ENCODE assay signal across 8 cellular contexts in genomic region chr4:10164877-10165283, GRCh38. TPM values are rescaled to one million over a fixed set of nuclear protein-coding genes. Genes with fewer than 3 reads are reported as not detected.
DNase-seq lines count a peak whose midpoint lies in the region; ATAC-seq and TF ChIP-seq lines count a peak whose summit lies in the region.
"Had no signal": no experiment of that assay in that cellular context is flagged by ENCODE, and none has a peak within 500 bp of the region (broad histone marks: within the 10 kb centered on the region; RNA-seq: fewer than 3 reads in every experiment).

No MANE protein-coding gene starts in this region.

- DNase-seq in ELR (ENCODE audit: low read depth) (peak; percentile 55), KBM-7 (peak; percentile 64), amniotic stem cell (lab: John Stamatoyannopoulos, UW) (peak; percentile 7), iPS-NIHi7 (ENCODE audit: extremely low spot score) (peak; percentile 75), type B pancreatic cell (ENCODE audit: extremely low spot score, unreplicated experiment) (no peak)
- DNase-seq: activated B cell treated with CpG ODN at 0.5 μM for 24 hours had no signal

- no peak overlapping the region for H3K4me3 Mint-ChIP-seq in type B pancreatic cell
- H3K4me3 Mint-ChIP-seq: activated B cell treated with CpG ODN at 0.5 μM for 24 hours had no signal

- in situ Hi-C loops in KBM-7 (cut with MboI; ENCODE audit: low pct_unique_long_range_greater_than_20kb, low sequenced_read_pairs): loop anchor here (10.0 to 25.0 kb wide), 2 partner anchors 240 to 372 kb away; no protein-coding TSS in a partner anchor

- no peaks in the 10 kb centered on the region for H3K4me1 Mint-ChIP-seq in type B pancreatic cell (ENCODE audit: unreplicated experiment)
- H3K4me1 Mint-ChIP-seq: activated B cell treated with CpG ODN at 0.5 μM for 24 hours had no signal

- no peaks in the 10 kb centered on the region for H3K9me3 Mint-ChIP-seq in type B pancreatic cell
- H3K9me3 Mint-ChIP-seq: activated B cell treated with CpG ODN at 0.5 μM for 24 hours had no signal

- H3K27ac Mint-ChIP-seq in type B pancreatic cell: no peak overlapping the region
- H3K27ac Mint-ChIP-seq: activated B cell treated with CpG ODN at 0.5 μM for 24 hours had no signal

- TF ChIP-seq CTCF in type B pancreatic cell (conservative IDR thresholded peaks at IDR 0.05): peak; percentile 79

- ATAC-seq in HG03378 (IDR thresholded peaks at IDR 0.05; ENCODE audit: unreplicated experiment) (no peak), GM19463 (IDR thresholded peaks at IDR 0.05; ENCODE audit: unreplicated experiment) (no peak)

- H3K36me3 Mint-ChIP-seq in type B pancreatic cell: no peaks in the 10 kb centered on the region

- H3K27me3 Mint-ChIP-seq in type B pancreatic cell: peaks cover 2% of the 10 kb centered on the region

RNA-seq across cellular contexts. Expression of gene WDR1, which starts 48.3 kb away (rescaled TPM):
- total RNA-seq in type B pancreatic cell (ENCODE audit: low replicate concordance): 227 and 313 TPM in 2 replicates
